In the genomic region with DNA sequence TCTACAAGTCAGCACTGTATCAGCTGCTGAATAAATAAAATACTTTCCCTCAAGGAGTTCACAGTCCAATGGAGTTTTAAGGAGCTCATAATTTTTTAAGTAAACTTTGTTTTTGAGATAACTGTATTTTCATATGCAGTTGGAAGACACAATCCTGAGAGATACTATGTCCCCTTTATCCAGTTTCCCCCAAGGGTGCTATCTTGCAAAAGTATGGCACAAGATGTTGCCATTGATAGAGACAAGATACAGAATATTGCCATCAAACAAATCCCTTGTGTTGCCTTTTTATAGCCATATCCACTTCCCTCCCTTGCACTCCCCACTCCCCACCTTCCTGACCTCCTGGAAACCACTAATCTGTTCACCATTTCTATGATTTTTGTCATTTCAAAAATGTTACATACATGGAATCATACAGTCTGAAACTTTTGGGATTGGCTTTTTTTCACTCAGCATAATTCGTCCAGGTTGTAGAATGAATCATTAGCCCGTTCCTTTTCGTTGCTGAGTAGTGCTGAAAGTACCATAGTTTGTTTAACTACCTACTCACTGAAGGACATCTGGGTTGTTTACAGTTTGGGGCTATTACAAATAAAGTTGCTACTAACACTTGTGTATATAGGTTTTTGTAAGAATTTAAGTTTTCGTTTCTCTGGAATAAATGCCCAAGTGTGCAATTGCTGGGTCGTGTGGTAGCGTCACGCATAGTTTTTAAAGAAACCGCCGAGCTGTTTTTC, we compare ENCODE assay signal across 32 cellular contexts.
"Had no signal": no experiment of that assay in that cellular context is flagged by ENCODE, and none has a peak within 500 bp of the region (broad histone marks: within the 10 kb centered on the region; RNA-seq: fewer than 3 reads in every experiment).

No MANE protein-coding gene starts in this region.

- H3K27me3 Mint-ChIP-seq: activated CD4-positive, alpha-beta T cell treated with anti-CD3 and anti-CD28 coated beads for 36 hours; activated CD4-positive, alpha-beta T cell treated with anti-CD3 and anti-CD28 coated beads, Interleukin-2, amount 10 ng/mL, durations not matched to agents 7 days and 5 days; activated CD8-positive, alpha-beta T cell treated with anti-CD3 and anti-CD28 coated beads for 36 hours; activated naive CD4-positive, alpha-beta T cell treated with anti-CD3 and anti-CD28 coated beads, Interleukin-2, amount 50 U/mL, for 24 hours; activated naive CD8-positive, alpha-beta T cell treated with anti-CD3 and anti-CD28 coated beads for 36 hours; activated naive CD8-positive, alpha-beta T cell treated with anti-CD3 and anti-CD28 coated beads, Interleukin-2, amount 50 U/mL, for 24 hours; activated T-helper 17 cell treated with anti-CD3 and anti-CD28 coated beads, Interleukin-2, amount 50 U/mL, for 72 hours; brain; dendritic cell treated with granulocyte-macrophage colony-stimulating factor and Interleukin-4, amounts not matched to agents 40 ng/mL and 50 ng/mL, for 4 days had no signal

- H3K36me3 ChIP-seq: adrenal gland, breast epithelium, cardiac muscle cell had no signal

- H3K27me3 ChIP-seq: adrenal gland, breast epithelium, cardiac muscle cell, dorsolateral prefrontal cortex had no signal

- H3K4me1 ChIP-seq: breast epithelium had no signal

- H3K27ac ChIP-seq: adrenal gland, breast epithelium, cardiac muscle cell, coronary artery, dorsolateral prefrontal cortex had no signal

- H3K9me3 ChIP-seq: adrenal gland, breast epithelium had no signal

- H3K9me3 Mint-ChIP-seq: activated CD8-positive, alpha-beta T cell treated with anti-CD3 and anti-CD28 coated beads for 36 hours; activated naive CD4-positive, alpha-beta T cell treated with anti-CD3 and anti-CD28 coated beads for 36 hours; activated naive CD4-positive, alpha-beta T cell treated with anti-CD3 and anti-CD28 coated beads, Interleukin-2, amount 50 U/mL, for 24 hours; activated naive CD8-positive, alpha-beta T cell treated with anti-CD3 and anti-CD28 coated beads for 36 hours; activated naive CD8-positive, alpha-beta T cell treated with anti-CD3 and anti-CD28 coated beads, Interleukin-2, amount 50 U/mL, for 24 hours; activated T-cell treated with anti-CD3 and anti-CD28 coated beads, Interleukin-2, amount 50 U/mL, for 4 hours; brain; dendritic cell treated with granulocyte-macrophage colony-stimulating factor and Interleukin-4, amounts not matched to agents 40 ng/mL and 50 ng/mL, for 4 days; endodermal cell had no signal

- H3K27ac Mint-ChIP-seq: activated CD4-positive, alpha-beta T cell treated with anti-CD3 and anti-CD28 coated beads for 36 hours; activated CD4-positive, alpha-beta T cell treated with anti-CD3 and anti-CD28 coated beads, Interleukin-2, amount 10 ng/mL, durations not matched to agents 7 days and 5 days; activated CD8-positive, alpha-beta T cell treated with anti-CD3 and anti-CD28 coated beads for 36 hours; activated naive CD4-positive, alpha-beta T cell treated with anti-CD3 and anti-CD28 coated beads for 36 hours; activated naive CD4-positive, alpha-beta T cell treated with anti-CD3 and anti-CD28 coated beads, Interleukin-2, amount 50 U/mL, for 24 hours; activated naive CD8-positive, alpha-beta T cell treated with anti-CD3 and anti-CD28 coated beads for 36 hours; activated naive CD8-positive, alpha-beta T cell treated with anti-CD3 and anti-CD28 coated beads, Interleukin-2, amount 50 U/mL, for 24 hours; activated T-helper 17 cell treated with anti-CD3 and anti-CD28 coated beads, Interleukin-2, amount 50 U/mL, for 72 hours; brain; dendritic cell treated with granulocyte-macrophage colony-stimulating factor and Interleukin-4, amounts not matched to agents 40 ng/mL and 50 ng/mL, for 4 days; endodermal cell had no signal

- DNase-seq: activated CD4-positive, alpha-beta T cell treated with anti-CD3 and anti-CD28 coated beads for 36 hours; activated CD4-positive, alpha-beta T cell treated with anti-CD3 and anti-CD28 coated beads, Interleukin-2, amount 10 ng/mL, durations not matched to agents 7 days and 5 days; activated CD4-positive, alpha-beta T cell treated with anti-CD3 and anti-CD28 coated beads, Interleukin-2, amount 50 U/mL, for 4 hours; activated CD4-positive, CD25-positive, alpha-beta regulatory T cell; activated CD4-positive, CD25-positive, alpha-beta regulatory T cell treated with anti-CD3 and anti-CD28 coated beads, Interleukin-2, amount 50 U/mL, for 72 hours; activated CD8-positive, alpha-beta memory T cell treated with anti-CD3 and anti-CD28 coated beads for 24 hours; activated CD8-positive, alpha-beta T cell treated with anti-CD3 and anti-CD28 coated beads for 36 hours; activated effector memory CD4-positive, alpha-beta T cell treated with Interleukin-2 at 50 U/mL for 16 hours; activated gamma-delta T cell treated with Interleukin-2 at 50 U/mL for 16 hours; activated naive CD4-positive, alpha-beta T cell treated with anti-CD3 and anti-CD28 coated beads for 36 hours; activated naive CD8-positive, alpha-beta T cell treated with anti-CD3 and anti-CD28 coated beads for 36 hours; activated naive CD8-positive, alpha-beta T cell treated with anti-CD3 and anti-CD28 coated beads, Interleukin-2, amount 50 U/mL, for 24 hours; activated T-cell treated with anti-CD3 and anti-CD28 coated beads, Interleukin-2, amount 50 U/mL, for 4 hours; adrenal gland; amygdala; aorta; central memory CD4-positive, alpha-beta T cell; cerebellar nuclear complex; dorsolateral prefrontal cortex; effector memory CD4-positive, alpha-beta T cell; endodermal cell; foreskin fibroblast; head of caudate nucleus; T-helper 2 cell had no signal

- H3K36me3 Mint-ChIP-seq: brain had no signal

- ATAC-seq: activated CD4-positive, alpha-beta T cell treated with anti-CD3 and anti-CD28 coated beads for 36 hours; activated CD8-positive, alpha-beta T cell treated with anti-CD3 and anti-CD28 coated beads for 36 hours; activated naive CD8-positive, alpha-beta T cell treated with anti-CD3 and anti-CD28 coated beads, Interleukin-2, amount 50 U/mL, for 24 hours; activated T-cell treated with anti-CD3 and anti-CD28 coated beads, Interleukin-2, amount 50 U/mL, for 4 hours; activated T-helper 17 cell treated with anti-CD3 and anti-CD28 coated beads, Interleukin-2, amount 50 U/mL, for 72 hours; esophagus mucosa had no signal

- H3K4me3 Mint-ChIP-seq: activated CD4-positive, alpha-beta T cell treated with anti-CD3 and anti-CD28 coated beads for 36 hours; activated CD4-positive, alpha-beta T cell treated with anti-CD3 and anti-CD28 coated beads, Interleukin-2, amount 10 ng/mL, durations not matched to agents 7 days and 5 days; activated CD8-positive, alpha-beta T cell treated with anti-CD3 and anti-CD28 coated beads for 36 hours; activated naive CD4-positive, alpha-beta T cell treated with anti-CD3 and anti-CD28 coated beads for 36 hours; activated naive CD4-positive, alpha-beta T cell treated with anti-CD3 and anti-CD28 coated beads, Interleukin-2, amount 50 U/mL, for 24 hours; activated naive CD8-positive, alpha-beta T cell treated with anti-CD3 and anti-CD28 coated beads for 36 hours; activated naive CD8-positive, alpha-beta T cell treated with anti-CD3 and anti-CD28 coated beads, Interleukin-2, amount 50 U/mL, for 24 hours; activated T-cell treated with anti-CD3 and anti-CD28 coated beads, Interleukin-2, amount 50 U/mL, for 4 hours; activated T-helper 17 cell treated with anti-CD3 and anti-CD28 coated beads, Interleukin-2, amount 50 U/mL, for 72 hours; brain; dendritic cell treated with granulocyte-macrophage colony-stimulating factor and Interleukin-4, amounts not matched to agents 40 ng/mL and 50 ng/mL, for 4 days; endodermal cell had no signal

- H3K4me3 ChIP-seq: adrenal gland, breast epithelium, cardiac muscle cell, coronary artery, dorsolateral prefrontal cortex had no signal
